Comparison of ENCODE assay signal across 10 cellular contexts in the genomic region with DNA sequence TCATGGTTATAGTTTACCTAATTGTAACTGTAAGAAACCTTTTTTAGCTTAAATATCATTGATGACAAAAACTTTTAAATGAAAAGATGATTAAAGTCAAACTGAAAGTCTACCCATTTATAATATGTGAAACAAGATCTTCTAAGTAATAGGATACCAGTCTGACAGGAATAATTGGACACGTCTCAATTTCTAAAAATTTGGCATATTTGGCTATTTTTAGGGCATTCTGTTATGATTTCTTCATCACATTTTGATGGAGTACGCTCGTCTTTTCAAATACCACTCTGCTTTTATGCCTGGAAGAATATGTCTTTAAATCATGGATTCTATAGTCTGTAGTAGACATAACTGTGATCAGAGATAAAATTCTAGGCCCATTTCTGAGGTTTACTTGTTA. TPM values are rescaled to one million over a fixed set of nuclear protein-coding genes. Genes with fewer than 3 reads are reported as not detected.
DNase-seq lines count a peak whose midpoint lies in the region; ATAC-seq and TF ChIP-seq lines count a peak whose summit lies in the region.
"Had no signal": no experiment of that assay in that cellular context is flagged by ENCODE, and none has a peak within 500 bp of the region (broad histone marks: within the 10 kb centered on the region; RNA-seq: fewer than 3 reads in every experiment).

No MANE protein-coding gene starts in this region.

- TF ChIP-seq CTCF in DND-41 (IDR thresholded peaks at IDR 0.05; ENCODE audit: borderline replicate concordance, extremely low read depth, low read length, poor library complexity, severe bottlenecking) (no peak), dorsolateral prefrontal cortex (IDR thresholded peaks at IDR 0.05 in 54 of 56, conservative IDR thresholded peaks at IDR 0.05 in 2 of 56; ENCODE audit: low read depth in 1 of 56, partially characterized antibody in 56 of 56) (no peak), neural progenitor cell (IDR thresholded peaks at IDR 0.05) (no peak)

- H3K27me3 Mint-ChIP-seq in neural progenitor cell (ENCODE audit: insufficient read depth, low read depth): no peaks in the 10 kb centered on the region

- H3K27ac ChIP-seq in DND-41 (ENCODE audit: low read length): peak overlapping the region; percentile 59
- H3K27ac ChIP-seq in dorsolateral prefrontal cortex: peak overlapping the region in 3 of 59 donors; percentile 94 to 98 (median 97)
- no peak overlapping the region for H3K27ac ChIP-seq in neural progenitor cell

- H3K4me1 Mint-ChIP-seq in neural progenitor cell: peaks cover 19% of the 10 kb centered on the region

- H3K4me1 ChIP-seq in DND-41 (ENCODE audit: insufficient read depth, low read length) (peaks cover 43% of the 10 kb centered on the region), neural progenitor cell (peaks cover 8% of the 10 kb centered on the region)

- DNase-seq in DND-41: no peak
- peak; percentile 20 for DNase-seq in LHCN-M2 (ENCODE audit: low read depth)
- no peak for DNase-seq in dorsolateral prefrontal cortex
- no peak for DNase-seq in neural progenitor cell (ENCODE audit: low spot score)
- no peak for DNase-seq in inferior parietal cortex (ENCODE audit: extremely low spot score)
- DNase-seq in kidney tubule cell (ENCODE audit: low spot score): no peak
- DNase-seq: cortex of kidney had no signal

- intact Hi-C loops in dorsolateral prefrontal cortex (cut with DNase I): loop anchor here (5.0 kb wide), 2 partner anchors 345 to 480 kb away; partner anchors contain the start of genes MCM6 (in 1 of the 2) and RAB3GAP1 (in 1 of the 2)

- no peaks in the 10 kb centered on the region for H3K9me3 ChIP-seq in DND-41 (ENCODE audit: insufficient read depth, low read length, severe bottlenecking)
- peaks cover 4% of the 10 kb centered on the region for H3K9me3 ChIP-seq in neural progenitor cell (ENCODE audit: low read depth)
- H3K9me3 ChIP-seq: pancreas had no signal

- H4K20me1 ChIP-seq in DND-41 (ENCODE audit: insufficient read depth, low read length) (peaks cover 16% of the 10 kb centered on the region; the same call in 1 of the 2 replicates), neural progenitor cell (ENCODE audit: low read depth) (peaks cover 11% of the 10 kb centered on the region)

- no peaks in the 10 kb centered on the region for H3K27me3 ChIP-seq in DND-41 (ENCODE audit: insufficient read depth, low read length, poor library complexity)
- H3K27me3 ChIP-seq in dorsolateral prefrontal cortex: no peaks in the 10 kb centered on the region
- H3K27me3 ChIP-seq in neural progenitor cell: no peaks in the 10 kb centered on the region
- H3K27me3 ChIP-seq: pancreas had no signal

- no peak overlapping the region for H3K27ac Mint-ChIP-seq in neural progenitor cell

- peaks cover 17% of the 10 kb centered on the region for H3K9me3 Mint-ChIP-seq in neural progenitor cell

- H3K36me3 ChIP-seq in DND-41 (ENCODE audit: insufficient read depth, low read length): peaks cover 8% of the 10 kb centered on the region; the same call in 1 of the 2 replicates
- H3K36me3 ChIP-seq in neural progenitor cell: no peaks in the 10 kb centered on the region
- H3K36me3 ChIP-seq: pancreas had no signal

- H3K4me3 Mint-ChIP-seq in neural progenitor cell: no peak overlapping the region

- H3K4me2 ChIP-seq in DND-41 (ENCODE audit: insufficient read depth, low read length): peak overlapping the region; percentile 69
- peak overlapping the region; percentile 92 for H3K4me2 ChIP-seq in neural progenitor cell

- peaks cover 25% of the 10 kb centered on the region for H3K36me3 Mint-ChIP-seq in neural progenitor cell

- peak overlapping the region; percentile 76 for H3K9ac ChIP-seq in DND-41 (ENCODE audit: low read depth, low read length)
- peak overlapping the region; percentile 86 for H3K9ac ChIP-seq in neural progenitor cell

- H3K79me2 ChIP-seq in DND-41 (ENCODE audit: insufficient read depth, low read length) (peaks cover 86% of the 10 kb centered on the region), neural progenitor cell (ENCODE audit: low read depth) (peaks cover 85% of the 10 kb centered on the region)

- H3K4me3 ChIP-seq in DND-41 (ENCODE audit: low read depth in 1 of 2, low read length in 2 of 2) (peak overlapping the region; percentile 65 to 76; a peak in 3 of 4 replicates), dorsolateral prefrontal cortex (peak overlapping the region in 58 of 59 donors; percentile 65 to 99 (median 90)), neural progenitor cell (peak overlapping the region; percentile 69)

- no peak overlapping the region for H2AFZ ChIP-seq in DND-41 (ENCODE audit: low read depth, low read length)
- H2AFZ ChIP-seq in neural progenitor cell (replicated peaks): no peak overlapping the region

- peaks cover 8% of the 10 kb centered on the region for H3F3A ChIP-seq in neural progenitor cell (ENCODE audit: low read depth)

- ATAC-seq in DND-41 (ENCODE audit: insufficient read depth, low read depth) (no peak), GM21619 (IDR thresholded peaks at IDR 0.05; ENCODE audit: unreplicated experiment) (no peak), GM21447 (IDR thresholded peaks at IDR 0.05; ENCODE audit: unreplicated experiment) (no peak)

RNA-seq across cellular contexts. Expression of gene R3HDM1, which starts 1.3 kb away (rescaled TPM):
- 9.0 and 11.7 TPM in 2 replicates for total RNA-seq in LHCN-M2 (2014; rRNA removed)
- polyA plus RNA-seq in LHCN-M2 (2012): 13.6 TPM
- total RNA-seq in dorsolateral prefrontal cortex: 100 to 1,000 TPM in 119 of 120 experiments, 10 to 100 TPM in 1; 78.4 to 359 (median 235) TPM
- 35.3 and 49.4 TPM in 2 replicates for total RNA-seq in neural progenitor cell (ENCODE audit: low replicate concordance)

RNA-seq across cellular contexts. Expression of gene ZRANB3, which starts 1.6 kb away (rescaled TPM):
- total RNA-seq in LHCN-M2 (2014; rRNA removed): 10.4 and 11.5 TPM in 2 replicates
- 1.9 TPM for polyA plus RNA-seq in LHCN-M2 (2012)
- total RNA-seq in dorsolateral prefrontal cortex: 10 to 100 TPM in 102 of 120 experiments, 1 to 10 TPM in 18; 6.1 to 20.0 (median 13.1) TPM
- 20.3 and 35.9 TPM in 2 replicates for total RNA-seq in neural progenitor cell (ENCODE audit: low replicate concordance)
